In genomic region chr1:39016604-39017171, GRCh38 we compare ENCODE assay signal across 1 cellular context.
A peak's percentile ranks its signal among the peaks of the same experiment; 100 is the strongest.
TF ChIP-seq lines count a peak whose summit lies in the region.

No MANE protein-coding gene starts in this region.

TF ChIP-seq in HepG2, 621 proteins besides CTCF, POLR2A, EP300 and RAD21 (continued from another document and continues in another):
- TF ChIP-seq IKZF5 (CRISPR knock-in tag; IDR thresholded peaks at IDR 0.05), result no peak
- no peak for TF ChIP-seq IRX3 (CRISPR knock-in tag; IDR thresholded peaks at IDR 0.05; ENCODE audit: borderline replicate concordance, low read depth)
- no peak for TF ChIP-seq NFE2L1 (CRISPR knock-in tag; IDR thresholded peaks at IDR 0.05; ENCODE audit: borderline replicate concordance)
- no peak for TF ChIP-seq RBFOX2 (IDR thresholded peaks at IDR 0.05; ENCODE audit: low read depth, low read length)
- TF ChIP-seq PAX8 (CRISPR knock-in tag; IDR thresholded peaks at IDR 0.05; ENCODE audit: borderline replicate concordance), result no peak
- TF ChIP-seq ZNF33B (CRISPR knock-in tag; IDR thresholded peaks at IDR 0.05), result no peak
- TF ChIP-seq HES4 (CRISPR knock-in tag; IDR thresholded peaks at IDR 0.05; ENCODE audit: borderline replicate concordance), result no peak
- no peak for TF ChIP-seq ZFP91 (CRISPR knock-in tag; IDR thresholded peaks at IDR 0.05; ENCODE audit: borderline replicate concordance)
- no peak for TF ChIP-seq FOXM1 (CRISPR knock-in tag; IDR thresholded peaks at IDR 0.05)
- no peak for TF ChIP-seq ZNF605 (CRISPR knock-in tag; IDR thresholded peaks at IDR 0.05)
- TF ChIP-seq ZNF121 (CRISPR knock-in tag; IDR thresholded peaks at IDR 0.05), result no peak
- TF ChIP-seq NR2F1 (CRISPR knock-in tag; IDR thresholded peaks at IDR 0.05), result peak; percentile 84 to 95
- TF ChIP-seq ZNF563 (CRISPR knock-in tag; IDR thresholded peaks at IDR 0.05), result no peak
- TF ChIP-seq NFIB (CRISPR knock-in tag; IDR thresholded peaks at IDR 0.05; ENCODE audit: borderline replicate concordance), result no peak
- no peak for TF ChIP-seq ZNF709 (CRISPR knock-in tag; IDR thresholded peaks at IDR 0.05)
- no peak for TF ChIP-seq HNRNPH1 (optimal IDR thresholded peaks at IDR 0.05; ENCODE audit: low read depth, low read length)
- TF ChIP-seq POLR2G (IDR thresholded peaks at IDR 0.05; ENCODE audit: low read depth, low read length), result no peak
- no peak for TF ChIP-seq NCOR1 (IDR thresholded peaks at IDR 0.05; ENCODE audit: borderline replicate concordance, low read length)
- TF ChIP-seq ZNF589 (CRISPR knock-in tag; conservative IDR thresholded peaks at IDR 0.05), result no peak
- no peak for TF ChIP-seq ZNF576 (CRISPR knock-in tag; IDR thresholded peaks at IDR 0.05)
- TF ChIP-seq ZNF773 (CRISPR knock-in tag; IDR thresholded peaks at IDR 0.05; ENCODE audit: borderline replicate concordance), result no peak
- TF ChIP-seq HNF1B (CRISPR knock-in tag; IDR thresholded peaks at IDR 0.05), result peak; percentile 51; the same call in 1 of the 2 replicates
- TF ChIP-seq STAG1 (CRISPR knock-in tag; IDR thresholded peaks at IDR 0.05), result peak; percentile 8; the same call in 1 of the 2 replicates
- TF ChIP-seq MTF2 (CRISPR knock-in tag; IDR thresholded peaks at IDR 0.05; ENCODE audit: borderline replicate concordance), result no peak
- no peak for TF ChIP-seq ZMYM4 (CRISPR knock-in tag; IDR thresholded peaks at IDR 0.05)
- TF ChIP-seq ZNF329 (CRISPR knock-in tag; IDR thresholded peaks at IDR 0.05; ENCODE audit: low read depth), result no peak
- no peak for TF ChIP-seq ZBTB40 (IDR thresholded peaks at IDR 0.05)
- peak; percentile 43; the same call in 1 of the 2 replicates for TF ChIP-seq ZBTB40 (CRISPR knock-in tag; IDR thresholded peaks at IDR 0.05)
- TF ChIP-seq DRAP1 (CRISPR knock-in tag; IDR thresholded peaks at IDR 0.05), result no peak
- TF ChIP-seq ZGPAT (CRISPR knock-in tag; IDR thresholded peaks at IDR 0.05), result 0 out of 2 replicates have a peak, but pooled peaks have one; percentile 22
- TF ChIP-seq ZBTB44 (CRISPR knock-in tag; IDR thresholded peaks at IDR 0.05), result no peak
- TF ChIP-seq MLXIP (CRISPR knock-in tag; IDR thresholded peaks at IDR 0.05; ENCODE audit: borderline replicate concordance), result no peak
- TF ChIP-seq ZNF430 (CRISPR knock-in tag; IDR thresholded peaks at IDR 0.05), result no peak
- TF ChIP-seq PHF5A (CRISPR knock-in tag; IDR thresholded peaks at IDR 0.05; ENCODE audit: low read depth, unreplicated experiment), result no peak
- TF ChIP-seq ZNF451 (CRISPR knock-in tag; IDR thresholded peaks at IDR 0.05), result no peak
- no peak for TF ChIP-seq CREM (IDR thresholded peaks at IDR 0.05)
- no peak for TF ChIP-seq CREM (CRISPR knock-in tag; IDR thresholded peaks at IDR 0.05)
- no peak for TF ChIP-seq HINFP (CRISPR knock-in tag; IDR thresholded peaks at IDR 0.05; ENCODE audit: low read depth)
